Comparison of ENCODE assay signal across 10 cellular contexts in the genomic region with DNA sequence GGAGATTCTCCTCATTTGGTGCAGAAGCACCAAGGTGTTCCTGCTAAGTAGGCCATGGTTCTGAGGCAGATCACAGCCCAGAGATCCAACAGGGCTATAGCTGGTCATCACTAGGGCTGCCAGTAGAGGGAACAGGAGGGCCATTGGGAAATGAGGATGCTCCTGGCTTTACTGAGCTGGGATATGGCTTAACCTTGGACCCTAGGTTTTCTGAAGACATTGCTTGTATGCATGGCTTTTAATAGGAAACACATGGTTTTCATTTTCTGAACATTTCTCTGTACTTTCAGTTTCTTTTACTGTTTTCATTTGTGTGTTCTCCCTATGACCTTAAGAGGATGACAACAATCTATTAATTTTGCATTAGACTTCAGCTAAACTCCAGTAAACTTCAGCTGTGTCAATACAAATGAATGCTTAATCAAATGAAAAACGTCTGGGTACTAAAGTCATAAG. TPM values are rescaled to one million over a fixed set of nuclear protein-coding genes. Genes with fewer than 3 reads are reported as not detected.
DNase-seq lines count a peak whose midpoint lies in the region; ATAC-seq and TF ChIP-seq lines count a peak whose summit lies in the region.
"Had no signal": no experiment of that assay in that cellular context is flagged by ENCODE, and none has a peak within 500 bp of the region (broad histone marks: within the 10 kb centered on the region; RNA-seq: fewer than 3 reads in every experiment).

Gene IFNW1, minus strand, starts transcription at position 406 of the 456 bp plus-strand sequence. Its CDS starts 262 bp downstream, at position 144.

- intact Hi-C loops in activated CD8-positive, alpha-beta T cell treated with anti-CD3 and anti-CD28 coated beads for 36 hours (cut with micrococcal nuclease), result no loop called here
- intact Hi-C loops in sciatic nerve (cut with DNase I), result no loop called here

- ATAC-seq in activated CD8-positive, alpha-beta T cell treated with anti-CD3 and anti-CD28 coated beads, Interleukin-2, amount 10 ng/mL, durations not matched to agents 7 days and 5 days, result no peak
- no peak for ATAC-seq in activated CD8-positive, alpha-beta T cell treated with anti-CD3 and anti-CD28 coated beads for 36 hours
- ATAC-seq in HG02678 (IDR thresholded peaks at IDR 0.05; ENCODE audit: unreplicated experiment) (peak; percentile 73), SK-N-SH treated with all-trans-retinoic acid at 6 μM for 48 hours (peak; percentile 62), sciatic nerve (peak; percentile 87)
- ATAC-seq in activated T-helper 17 cell treated with anti-CD3 and anti-CD28 coated beads, Interleukin-2, amount 50 U/mL, for 72 hours (replicated peaks), result no peak
- ATAC-seq: activated naive CD8-positive, alpha-beta T cell treated with anti-CD3 and anti-CD28 coated beads, Interleukin-2, amount 50 U/mL, for 24 hours had no signal

- DNase-seq in activated CD8-positive, alpha-beta T cell treated with anti-CD3 and anti-CD28 coated beads, Interleukin-2, amount 10 ng/mL, durations not matched to agents 7 days and 5 days, result no peak
- DNase-seq in activated CD8-positive, alpha-beta T cell treated with anti-CD3 and anti-CD28 coated beads for 36 hours, result no peak
- DNase-seq in sciatic nerve (ENCODE audit: low spot score), result no peak
- DNase-seq in putamen (ENCODE audit: low spot score), result no peak
- DNase-seq in stimulated activated CD4-positive, alpha-beta T cell treated with anti-CD3 and anti-CD28 coated beads, Interleukin-12 subunit alpha, Interleukin-12 subunit beta, amount 100 ng/mL, for 4 hours, result no peak
- DNase-seq: activated naive CD8-positive, alpha-beta T cell treated with anti-CD3 and anti-CD28 coated beads, Interleukin-2, amount 50 U/mL, for 24 hours; SW 1271 had no signal

- TF ChIP-seq CTCF in activated CD8-positive, alpha-beta T cell treated with anti-CD3 and anti-CD28 coated beads for 36 hours (IDR thresholded peaks at IDR 0.05), result no peak

- peaks cover 13% of the 10 kb centered on the region for H3K9me3 Mint-ChIP-seq in activated CD8-positive, alpha-beta T cell treated with anti-CD3 and anti-CD28 coated beads, Interleukin-2, amount 10 ng/mL, durations not matched to agents 7 days and 5 days (ENCODE audit: insufficient read depth)
- H3K9me3 Mint-ChIP-seq in activated CD8-positive, alpha-beta T cell treated with anti-CD3 and anti-CD28 coated beads for 36 hours, result no peaks in the 10 kb centered on the region
- no peaks in the 10 kb centered on the region for H3K9me3 Mint-ChIP-seq in activated T-helper 17 cell treated with anti-CD3 and anti-CD28 coated beads, Interleukin-2, amount 50 U/mL, for 72 hours
- H3K9me3 Mint-ChIP-seq: activated naive CD8-positive, alpha-beta T cell treated with anti-CD3 and anti-CD28 coated beads, Interleukin-2, amount 50 U/mL, for 24 hours had no signal

- peaks cover 44% of the 10 kb centered on the region for H3K4me1 Mint-ChIP-seq in activated CD8-positive, alpha-beta T cell treated with anti-CD3 and anti-CD28 coated beads, Interleukin-2, amount 10 ng/mL, durations not matched to agents 7 days and 5 days (ENCODE audit: low read depth)
- peaks cover 20% of the 10 kb centered on the region for H3K4me1 Mint-ChIP-seq in activated CD8-positive, alpha-beta T cell treated with anti-CD3 and anti-CD28 coated beads for 36 hours (ENCODE audit: low read depth)
- peaks cover 5% of the 10 kb centered on the region for H3K4me1 Mint-ChIP-seq in activated T-helper 17 cell treated with anti-CD3 and anti-CD28 coated beads, Interleukin-2, amount 50 U/mL, for 72 hours

- CTCF ChIA-PET in activated CD8-positive, alpha-beta T cell treated with anti-CD3 and anti-CD28 coated beads, Interleukin-2, amount 10 ng/mL, durations not matched to agents 7 days and 5 days (lab: Charles Lee), result interaction anchor here (1.1 to 1.2 kb wide), 2 partner anchors 12 to 29 kb away, joined by 3 to 9 read pairs; no protein-coding TSS in a partner anchor
- CTCF ChIA-PET in activated CD8-positive, alpha-beta T cell treated with anti-CD3 and anti-CD28 coated beads for 36 hours (lab: Charles Lee), result interaction anchor here (0.8 to 1.8 kb wide), 3 partner anchors 9 to 53 kb away, joined by 3 to 6 read pairs (median 3); no protein-coding TSS in a partner anchor

- POLR2A ChIA-PET in activated CD8-positive, alpha-beta T cell treated with anti-CD3 and anti-CD28 coated beads, Interleukin-2, amount 10 ng/mL, durations not matched to agents 7 days and 5 days (lab: Charles Lee), result no interaction called here
- POLR2A ChIA-PET in activated CD8-positive, alpha-beta T cell treated with anti-CD3 and anti-CD28 coated beads for 36 hours (lab: Charles Lee), result no interaction called here

- no peak within 1 kb of the TSS for H3K4me3 Mint-ChIP-seq in activated CD8-positive, alpha-beta T cell treated with anti-CD3 and anti-CD28 coated beads, Interleukin-2, amount 10 ng/mL, durations not matched to agents 7 days and 5 days
- H3K4me3 Mint-ChIP-seq in activated CD8-positive, alpha-beta T cell treated with anti-CD3 and anti-CD28 coated beads for 36 hours, result no peak within 1 kb of the TSS
- no peak within 1 kb of the TSS for H3K4me3 Mint-ChIP-seq in activated T-helper 17 cell treated with anti-CD3 and anti-CD28 coated beads, Interleukin-2, amount 50 U/mL, for 72 hours
- H3K4me3 Mint-ChIP-seq: activated naive CD8-positive, alpha-beta T cell treated with anti-CD3 and anti-CD28 coated beads, Interleukin-2, amount 50 U/mL, for 24 hours had no signal

- peaks cover 4% of the 10 kb centered on the region for H3K27me3 Mint-ChIP-seq in activated CD8-positive, alpha-beta T cell treated with anti-CD3 and anti-CD28 coated beads, Interleukin-2, amount 10 ng/mL, durations not matched to agents 7 days and 5 days (ENCODE audit: low read depth)
- H3K27me3 Mint-ChIP-seq in activated CD8-positive, alpha-beta T cell treated with anti-CD3 and anti-CD28 coated beads for 36 hours, result no peaks in the 10 kb centered on the region
- no peaks in the 10 kb centered on the region for H3K27me3 Mint-ChIP-seq in activated T-helper 17 cell treated with anti-CD3 and anti-CD28 coated beads, Interleukin-2, amount 50 U/mL, for 72 hours
- H3K27me3 Mint-ChIP-seq: activated naive CD8-positive, alpha-beta T cell treated with anti-CD3 and anti-CD28 coated beads, Interleukin-2, amount 50 U/mL, for 24 hours had no signal

- peaks cover 35% of the 10 kb centered on the region for H3K36me3 Mint-ChIP-seq in activated CD8-positive, alpha-beta T cell treated with anti-CD3 and anti-CD28 coated beads, Interleukin-2, amount 10 ng/mL, durations not matched to agents 7 days and 5 days (ENCODE audit: low read depth)
- H3K36me3 Mint-ChIP-seq in activated CD8-positive, alpha-beta T cell treated with anti-CD3 and anti-CD28 coated beads for 36 hours (ENCODE audit: low read depth), result no peaks in the 10 kb centered on the region
- no peaks in the 10 kb centered on the region for H3K36me3 Mint-ChIP-seq in activated T-helper 17 cell treated with anti-CD3 and anti-CD28 coated beads, Interleukin-2, amount 50 U/mL, for 72 hours (ENCODE audit: low read depth)

- peak within 1 kb of the TSS; percentile 40 for H3K27ac Mint-ChIP-seq in activated CD8-positive, alpha-beta T cell treated with anti-CD3 and anti-CD28 coated beads, Interleukin-2, amount 10 ng/mL, durations not matched to agents 7 days and 5 days
- H3K27ac Mint-ChIP-seq in activated CD8-positive, alpha-beta T cell treated with anti-CD3 and anti-CD28 coated beads for 36 hours, result no peak within 1 kb of the TSS
- no peak within 1 kb of the TSS for H3K27ac Mint-ChIP-seq in activated T-helper 17 cell treated with anti-CD3 and anti-CD28 coated beads, Interleukin-2, amount 50 U/mL, for 72 hours
- H3K27ac Mint-ChIP-seq: activated naive CD8-positive, alpha-beta T cell treated with anti-CD3 and anti-CD28 coated beads, Interleukin-2, amount 50 U/mL, for 24 hours had no signal

TF ChIP-seq in SK-N-SH treated with all-trans-retinoic acid at 6 μM for 48 hours, 23 proteins besides CTCF, POLR2A, EP300 and RAD21 (continues in another document):
- TF ChIP-seq ZNF565 (CRISPR knock-in tag; conservative IDR thresholded peaks at IDR 0.05; ENCODE audit: low read depth) (no peak), TCF4 (CRISPR knock-in tag; IDR thresholded peaks at IDR 0.05; ENCODE audit: borderline replicate concordance) (no peak), CSDC2 (CRISPR knock-in tag; IDR thresholded peaks at IDR 0.05) (no peak), ZNF8 (CRISPR knock-in tag; IDR thresholded peaks at IDR 0.05) (no peak), ZC3H10 (CRISPR knock-in tag; IDR thresholded peaks at IDR 0.05) (no peak), ZFP30 (CRISPR knock-in tag; IDR thresholded peaks at IDR 0.05) (no peak), RARB (CRISPR knock-in tag; IDR thresholded peaks at IDR 0.05) (no peak), PPARA (CRISPR knock-in tag; IDR thresholded peaks at IDR 0.05; ENCODE audit: borderline replicate concordance) (no peak), ZNF70 (CRISPR knock-in tag; IDR thresholded peaks at IDR 0.05) (no peak), GLIS3 (CRISPR knock-in tag; IDR thresholded peaks at IDR 0.05) (no peak)
- TF ChIP-seq, protein P1, sequence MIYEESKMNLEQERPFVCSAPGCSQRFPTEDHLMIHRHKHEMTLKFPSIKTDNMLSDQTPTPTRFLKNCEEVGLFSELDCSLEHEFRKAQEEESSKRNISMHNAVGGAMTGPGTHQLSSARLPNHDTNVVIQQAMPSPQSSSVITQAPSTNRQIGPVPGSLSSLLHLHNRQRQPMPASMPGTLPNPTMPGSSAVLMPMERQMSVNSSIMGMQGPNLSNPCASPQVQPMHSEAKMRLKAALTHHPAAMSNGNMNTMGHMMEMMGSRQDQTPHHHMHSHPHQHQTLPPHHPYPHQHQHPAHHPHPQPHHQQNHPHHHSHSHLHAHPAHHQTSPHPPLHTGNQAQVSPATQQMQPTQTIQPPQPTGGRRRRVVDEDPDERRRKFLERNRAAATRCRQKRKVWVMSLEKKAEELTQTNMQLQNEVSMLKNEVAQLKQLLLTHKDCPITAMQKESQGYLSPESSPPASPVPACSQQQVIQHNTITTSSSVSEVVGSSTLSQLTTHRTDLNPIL (CRISPR knock-in tag; IDR thresholded peaks at IDR 0.05; ENCODE audit: low read depth), result no peak

RNA-seq across cellular contexts. Expression of gene IFNW1, which starts in this region (rescaled TPM):
- total RNA-seq in activated CD8-positive, alpha-beta T cell treated with anti-CD3 and anti-CD28 coated beads, Interleukin-2, amount 10 ng/mL, durations not matched to agents 7 days and 5 days, result not detected
- not detected for total RNA-seq in activated CD8-positive, alpha-beta T cell treated with anti-CD3 and anti-CD28 coated beads for 36 hours
- not detected for total RNA-seq in sciatic nerve
- total RNA-seq in activated T-helper 17 cell treated with anti-CD3 and anti-CD28 coated beads, Interleukin-2, amount 50 U/mL, for 72 hours, result not detected

Comparison
In these comparisons a context has a peak if more than half of its experiments do, and no peak if none do; other contexts are left out.
1. Peak in ATAC-seq in sciatic nerve; RNA of the gene not detected or under 1 TPM.
2. ATAC-seq: peak in HG02678 (single experiment) and SK-N-SH treated with all-trans-retinoic acid at 6 μM for 48 hours (single experiment); none in activated CD8-positive, alpha-beta T cell treated with anti-CD3 and anti-CD28 coated beads, Interleukin-2, amount 10 ng/mL, durations not matched to agents 7 days and 5 days (single experiment), activated CD8-positive, alpha-beta T cell treated with anti-CD3 and anti-CD28 coated beads for 36 hours (single experiment) and activated T-helper 17 cell treated with anti-CD3 and anti-CD28 coated beads, Interleukin-2, amount 50 U/mL, for 72 hours (single experiment).